In the genomic region with DNA sequence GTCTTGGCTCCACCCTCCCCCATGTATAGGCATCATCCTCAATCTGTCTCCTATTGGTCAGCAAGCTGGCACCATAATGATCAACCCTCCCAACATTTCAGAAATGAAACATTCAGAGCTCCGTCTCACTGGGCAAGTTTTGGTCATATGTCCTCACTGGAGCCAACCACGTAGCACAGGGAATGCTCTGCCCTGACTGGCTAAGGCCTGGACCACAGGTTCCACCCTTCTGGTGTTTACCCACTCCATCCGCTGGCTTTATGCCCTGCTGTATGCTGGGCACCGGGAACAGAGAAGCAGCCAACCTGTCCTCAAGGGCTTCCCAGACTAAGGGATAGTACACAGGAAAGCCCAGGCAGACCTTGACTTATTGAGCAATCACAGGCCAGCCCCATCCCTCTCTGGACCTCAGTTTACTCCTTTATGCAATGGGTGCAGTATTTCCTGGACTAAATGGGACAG, we compare ENCODE assay signal across 13 cellular contexts. TPM values are rescaled to one million over a fixed set of nuclear protein-coding genes. Genes with fewer than 3 reads are reported as not detected.
DNase-seq lines count a peak whose midpoint lies in the region; TF ChIP-seq lines count a peak whose summit lies in the region.
"Had no signal": no experiment of that assay in that cellular context is flagged by ENCODE, and none has a peak within 500 bp of the region (broad histone marks: within the 10 kb centered on the region; RNA-seq: fewer than 3 reads in every experiment).

No MANE protein-coding gene starts in this region.

- no peaks in the 10 kb centered on the region for H3K36me3 Mint-ChIP-seq in HFFc6 (ENCODE audit: low read depth)
- H3K36me3 Mint-ChIP-seq: activated naive CD8-positive, alpha-beta T cell; naive thymus-derived CD8-positive, alpha-beta T cell; WTC11 had no signal

- no peaks in the 10 kb centered on the region for H3K4me1 ChIP-seq in stomach
- H3K4me1 ChIP-seq in uterus, result no peaks in the 10 kb centered on the region
- H3K4me1 ChIP-seq: gastroesophageal sphincter had no signal

- DNase-seq in HFFc6 (peak; percentile 86), RPMI8226 (peak; percentile 43), fibroblast of peridontal ligament (ENCODE audit: extremely low read depth) (peak; percentile 87), stomach (peak; percentile 77), AG08395 (ENCODE audit: low spot score) (no peak), uterus (no peak)
- no peak for DNase-seq in activated naive CD4-positive, alpha-beta T cell (lab: John Stamatoyannopoulos, UW)
- DNase-seq: H7; naive thymus-derived CD8-positive, alpha-beta T cell; NCI-H82 had no signal

- intact Hi-C loops in stomach (cut with DNase I; ENCODE audit: low total_unique reads), result no loop called here
- intact Hi-C loops in uterus (cut with DNase I; ENCODE audit: low total_unique reads), result no loop called here

- no peak overlapping the region for H3K4me3 ChIP-seq in stomach
- H3K4me3 ChIP-seq in uterus, result no peak overlapping the region
- H3K4me3 ChIP-seq: gastroesophageal sphincter had no signal

- H3K27me3 ChIP-seq in stomach, result no peaks in the 10 kb centered on the region
- no peaks in the 10 kb centered on the region for H3K27me3 ChIP-seq in uterus

- H3K9me3 Mint-ChIP-seq in HFFc6, result no peaks in the 10 kb centered on the region
- H3K9me3 Mint-ChIP-seq: naive thymus-derived CD8-positive, alpha-beta T cell; WTC11 had no signal

- no peak overlapping the region for H3K27ac ChIP-seq in stomach
- H3K27ac ChIP-seq in uterus, result no peak overlapping the region
- H3K27ac ChIP-seq: gastroesophageal sphincter had no signal

- no peak overlapping the region; the same call in 1 of the 2 replicates for H3K4me3 Mint-ChIP-seq in HFFc6
- H3K4me3 Mint-ChIP-seq: activated naive CD8-positive, alpha-beta T cell; naive thymus-derived CD8-positive, alpha-beta T cell; WTC11 had no signal

- no peak for TF ChIP-seq POLR2A in stomach (IDR thresholded peaks at IDR 0.05)
- no peak for TF ChIP-seq POLR2A in uterus (IDR thresholded peaks at IDR 0.05)

- H3K9me3 ChIP-seq in stomach (no peaks in the 10 kb centered on the region), uterus (no peaks in the 10 kb centered on the region)
- H3K9me3 ChIP-seq: gastroesophageal sphincter had no signal

- peaks cover 7% of the 10 kb centered on the region; the same call in 1 of the 2 replicates for H3K4me1 Mint-ChIP-seq in HFFc6 (ENCODE audit: low read depth)
- H3K4me1 Mint-ChIP-seq: naive thymus-derived CD8-positive, alpha-beta T cell; WTC11 had no signal

- WGBS in stomach, 5 donors, result 27 to 53% (median 32%) methylated on average over 4 of the region's 4 CpGs

- no peak overlapping the region for H3K27ac Mint-ChIP-seq in HFFc6
- H3K27ac Mint-ChIP-seq: activated naive CD8-positive, alpha-beta T cell; WTC11 had no signal

- no peaks in the 10 kb centered on the region for H3K36me3 ChIP-seq in stomach
- H3K36me3 ChIP-seq in uterus, result no peaks in the 10 kb centered on the region
- H3K36me3 ChIP-seq: gastroesophageal sphincter had no signal

- no peak for TF ChIP-seq EP300 in stomach (IDR thresholded peaks at IDR 0.05)

- H3K27me3 Mint-ChIP-seq in HFFc6 (ENCODE audit: insufficient read depth), result peaks cover 15% of the 10 kb centered on the region
- H3K27me3 Mint-ChIP-seq: activated naive CD8-positive, alpha-beta T cell; naive thymus-derived CD8-positive, alpha-beta T cell had no signal

- no peak for TF ChIP-seq CTCF in HFFc6 (IDR thresholded peaks at IDR 0.05)
- no peak for TF ChIP-seq CTCF in stomach (IDR thresholded peaks at IDR 0.05)
- no peak for TF ChIP-seq CTCF in uterus (IDR thresholded peaks at IDR 0.05)

RNA-seq across cellular contexts. Expression of gene MYO15A, which starts 20.5 kb away (rescaled TPM):
- under 1 TPM in 4 of 6 experiments, not detected in 2; 0.12 to 0.20 (median 0.16) TPM for total RNA-seq in HFFc6 (2021; fragmentation: NEBNext Ultra II Directional; extraction: Animal tissue kit (Norgen Biotek cat#: 25700))
- total RNA-seq in stomach (10 to 100 TPM in 1 of 5 donors, under 1 TPM in 3, not detected in 1; 0.37 to 10.5 (median 0.65) TPM), uterus (1 to 10 TPM in 3 of 4 donors, not detected in 1; 1.5 to 8.1 (median 2.9) TPM)
- 1 to 10 TPM in 1 of 3 donors, under 1 TPM in 2; 0.31 to 1.1 (median 0.50) TPM for polyA plus RNA-seq in stomach

RNA-seq across cellular contexts. Expression of gene DRG2, which starts 41.3 kb away (rescaled TPM):
- total RNA-seq in HFFc6 (2021; fragmentation: NEBNext Ultra II Directional; extraction: Animal tissue kit (Norgen Biotek cat#: 25700)), result 10 to 100 TPM; 30.6 to 38.1 (median 33.7) TPM
- 10 to 100 TPM in 4 of 5 donors, 1 to 10 TPM in 1; 3.2 to 57.2 (median 41.4) TPM for total RNA-seq in stomach
- 10 to 100 TPM; 28.8 to 42.5 (median 34.1) TPM for polyA plus RNA-seq in stomach
- total RNA-seq in uterus, result 10 to 100 TPM; 33.0 to 45.6 (median 41.4) TPM

RNA-seq across cellular contexts. Expression of gene ALKBH5, which starts 54.6 kb away (rescaled TPM):
- total RNA-seq in HFFc6 (2021; fragmentation: NEBNext Ultra II Directional; extraction: Animal tissue kit (Norgen Biotek cat#: 25700)), result 100 to 1,000 TPM in 3 of 6 experiments, 10 to 100 TPM in 3; 90.2 to 117 (median 103) TPM
- 10 to 100 TPM; 38.8 to 66.7 (median 58.9) TPM for total RNA-seq in stomach
- polyA plus RNA-seq in stomach, result 10 to 100 TPM; 32.8 to 41.1 (median 36.7) TPM
- 100 to 1,000 TPM in 2 of 4 donors, 10 to 100 TPM in 2; 66.5 to 136 (median 98.5) TPM for total RNA-seq in uterus

Comparison
In these comparisons a context has a peak if more than half of its experiments do, and no peak if none do; other contexts are left out.
1. DNase-seq: peak in HFFc6 (single experiment), RPMI8226 (single experiment), fibroblast of peridontal ligament (single experiment) and stomach (single experiment); none in AG08395 (single experiment), uterus (0 of 2) and activated naive CD4-positive, alpha-beta T cell (0 of 4).